1 cellular context compared by ENCODE assay signal in the genomic region with DNA sequence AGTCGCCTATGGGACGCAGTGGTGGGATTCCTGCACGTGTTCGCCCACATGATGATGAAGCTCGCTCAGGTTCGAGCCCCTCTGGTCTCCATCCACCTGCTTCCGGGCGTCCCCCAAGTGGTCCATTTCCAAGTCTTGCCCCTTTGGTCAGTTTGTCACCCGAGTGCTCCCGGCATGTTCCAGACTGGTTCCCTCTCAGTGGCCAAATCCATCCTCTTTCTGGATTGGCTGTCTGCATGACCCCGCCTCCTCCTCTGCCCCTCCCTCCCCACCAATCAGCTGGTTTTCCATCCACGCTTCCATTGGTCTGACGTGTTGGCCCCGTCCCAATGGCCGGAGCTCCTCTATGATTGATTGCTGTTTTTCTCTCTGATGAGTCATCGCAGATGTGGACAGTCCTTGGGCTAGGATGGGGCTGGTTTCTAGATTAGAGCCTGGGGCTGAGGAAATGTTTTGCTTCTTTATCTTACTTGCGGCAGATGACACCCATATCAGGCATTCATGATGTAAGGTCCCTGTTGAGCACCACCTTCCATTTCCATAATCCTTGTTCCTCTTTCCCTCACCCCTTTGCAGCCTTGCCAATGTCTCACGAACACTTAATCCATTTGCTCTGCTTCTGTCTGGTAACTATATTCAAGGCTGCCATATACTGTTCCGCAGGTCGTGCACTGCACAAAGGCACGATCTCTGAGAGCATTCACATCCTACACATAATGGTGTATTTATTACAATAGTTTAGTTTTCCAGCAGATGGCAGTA.
TF ChIP-seq lines count a peak whose summit lies in the region.

No MANE protein-coding gene starts in this region.

TF ChIP-seq in HEK293, 187 proteins besides CTCF, POLR2A, EP300 and RAD21 (continued from another document and continues in another):
- TF ChIP-seq, protein P1, sequence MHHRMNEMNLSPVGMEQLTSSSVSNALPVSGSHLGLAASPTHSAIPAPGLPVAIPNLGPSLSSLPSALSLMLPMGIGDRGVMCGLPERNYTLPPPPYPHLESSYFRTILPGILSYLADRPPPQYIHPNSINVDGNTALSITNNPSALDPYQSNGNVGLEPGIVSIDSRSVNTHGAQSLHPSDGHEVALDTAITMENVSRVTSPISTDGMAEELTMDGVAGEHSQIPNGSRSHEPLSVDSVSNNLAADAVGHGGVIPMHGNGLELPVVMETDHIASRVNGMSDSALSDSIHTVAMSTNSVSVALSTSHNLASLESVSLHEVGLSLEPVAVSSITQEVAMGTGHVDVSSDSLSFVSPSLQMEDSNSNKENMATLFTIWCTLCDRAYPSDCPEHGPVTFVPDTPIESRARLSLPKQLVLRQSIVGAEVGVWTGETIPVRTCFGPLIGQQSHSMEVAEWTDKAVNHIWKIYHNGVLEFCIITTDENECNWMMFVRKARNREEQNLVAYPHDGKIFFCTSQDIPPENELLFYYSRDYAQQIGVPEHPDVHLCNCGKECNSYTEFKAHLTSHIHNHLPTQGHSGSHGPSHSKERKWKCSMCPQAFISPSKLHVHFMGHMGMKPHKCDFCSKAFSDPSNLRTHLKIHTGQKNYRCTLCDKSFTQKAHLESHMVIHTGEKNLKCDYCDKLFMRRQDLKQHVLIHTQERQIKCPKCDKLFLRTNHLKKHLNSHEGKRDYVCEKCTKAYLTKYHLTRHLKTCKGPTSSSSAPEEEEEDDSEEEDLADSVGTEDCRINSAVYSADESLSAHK (tag by site-specific recombination; IDR thresholded peaks at IDR 0.05): peak; percentile 65
- peak; percentile 94 for TF ChIP-seq ZXDB (tag by site-specific recombination; IDR thresholded peaks at IDR 0.05)
- TF ChIP-seq ZNF837 (tag by site-specific recombination; IDR thresholded peaks at IDR 0.05): no peak
- peak; percentile 81 for TF ChIP-seq ZBTB21 (tag by site-specific recombination; IDR thresholded peaks at IDR 0.05)
- no peak for TF ChIP-seq WT1 (tag by site-specific recombination; IDR thresholded peaks at IDR 0.05)
- TF ChIP-seq ZNF670 (tag by site-specific recombination; IDR thresholded peaks at IDR 0.05; ENCODE audit: low read depth): no peak
- peak; percentile 42 for TF ChIP-seq YY1 (tag by site-specific recombination; IDR thresholded peaks at IDR 0.05)
- no peak for TF ChIP-seq SALL2 (tag by site-specific recombination; IDR thresholded peaks at IDR 0.05; ENCODE audit: borderline replicate concordance)
- no peak for TF ChIP-seq ZNF571 (tag by site-specific recombination; IDR thresholded peaks at IDR 0.05)
- TF ChIP-seq ZNF350 (tag by site-specific recombination; IDR thresholded peaks at IDR 0.05): no peak
- peak; percentile 88; the same call in 1 of the 2 replicates for TF ChIP-seq REPIN1 (tag by site-specific recombination; IDR thresholded peaks at IDR 0.05; ENCODE audit: low read depth)
- TF ChIP-seq ZBTB11 (tag by site-specific recombination; conservative IDR thresholded peaks at IDR 0.05; ENCODE audit: low read depth): no peak
- peak; percentile 96 for TF ChIP-seq ZBTB20 (tag by site-specific recombination; IDR thresholded peaks at IDR 0.05)
- TF ChIP-seq ZNF843 (tag by site-specific recombination; IDR thresholded peaks at IDR 0.05): no peak; the same call in none of the 2 replicates
- no peak for TF ChIP-seq ZNF624 (tag by site-specific recombination; IDR thresholded peaks at IDR 0.05)
- TF ChIP-seq ZFP69B (tag by site-specific recombination; IDR thresholded peaks at IDR 0.05): peak; percentile 89
- no peak for TF ChIP-seq ZNF311 (tag by site-specific recombination; IDR thresholded peaks at IDR 0.05; ENCODE audit: borderline replicate concordance)
- TF ChIP-seq ZNF518A (tag by site-specific recombination; conservative IDR thresholded peaks at IDR 0.05; ENCODE audit: low read depth): no peak; the same call in 1 of the 2 replicates
- TF ChIP-seq ZNF146 (tag by site-specific recombination; IDR thresholded peaks at IDR 0.05): no peak
- peak; percentile 79 for TF ChIP-seq SCRT2 (tag by site-specific recombination; IDR thresholded peaks at IDR 0.05)
- TF ChIP-seq PRDM1 (tag by site-specific recombination; IDR thresholded peaks at IDR 0.05): peak; percentile 20; the same call in 1 of the 2 replicates
- TF ChIP-seq, protein P2, sequence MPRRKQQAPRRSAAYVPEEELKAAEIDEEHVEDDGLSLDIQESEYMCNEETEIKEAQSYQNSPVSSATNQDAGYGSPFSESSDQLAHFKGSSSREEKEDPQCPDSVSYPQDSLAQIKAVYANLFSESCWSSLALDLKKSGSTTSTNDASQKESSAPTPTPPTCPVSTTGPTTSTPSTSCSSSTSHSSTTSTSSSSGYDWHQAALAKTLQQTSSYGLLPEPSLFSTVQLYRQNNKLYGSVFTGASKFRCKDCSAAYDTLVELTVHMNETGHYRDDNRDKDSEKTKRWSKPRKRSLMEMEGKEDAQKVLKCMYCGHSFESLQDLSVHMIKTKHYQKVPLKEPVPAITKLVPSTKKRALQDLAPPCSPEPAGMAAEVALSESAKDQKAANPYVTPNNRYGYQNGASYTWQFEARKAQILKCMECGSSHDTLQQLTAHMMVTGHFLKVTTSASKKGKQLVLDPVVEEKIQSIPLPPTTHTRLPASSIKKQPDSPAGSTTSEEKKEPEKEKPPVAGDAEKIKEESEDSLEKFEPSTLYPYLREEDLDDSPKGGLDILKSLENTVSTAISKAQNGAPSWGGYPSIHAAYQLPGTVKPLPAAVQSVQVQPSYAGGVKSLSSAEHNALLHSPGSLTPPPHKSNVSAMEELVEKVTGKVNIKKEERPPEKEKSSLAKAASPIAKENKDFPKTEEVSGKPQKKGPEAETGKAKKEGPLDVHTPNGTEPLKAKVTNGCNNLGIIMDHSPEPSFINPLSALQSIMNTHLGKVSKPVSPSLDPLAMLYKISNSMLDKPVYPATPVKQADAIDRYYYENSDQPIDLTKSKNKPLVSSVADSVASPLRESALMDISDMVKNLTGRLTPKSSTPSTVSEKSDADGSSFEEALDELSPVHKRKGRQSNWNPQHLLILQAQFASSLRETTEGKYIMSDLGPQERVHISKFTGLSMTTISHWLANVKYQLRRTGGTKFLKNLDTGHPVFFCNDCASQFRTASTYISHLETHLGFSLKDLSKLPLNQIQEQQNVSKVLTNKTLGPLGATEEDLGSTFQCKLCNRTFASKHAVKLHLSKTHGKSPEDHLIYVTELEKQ (tag by site-specific recombination; IDR thresholded peaks at IDR 0.05; ENCODE audit: borderline replicate concordance): peak; percentile 97
- TF ChIP-seq KLF9 (tag by site-specific recombination; IDR thresholded peaks at IDR 0.05; ENCODE audit: low read depth): peak; percentile 43
- peak; percentile 70 for TF ChIP-seq PRDM10 (tag by site-specific recombination; IDR thresholded peaks at IDR 0.05)
- peak; percentile 22; the same call in 1 of the 2 replicates for TF ChIP-seq ZSCAN18 (tag by site-specific recombination; IDR thresholded peaks at IDR 0.05)
- peak; percentile 91; the same call in 1 of the 2 replicates for TF ChIP-seq ZNF785 (tag by site-specific recombination; IDR thresholded peaks at IDR 0.05)
- peak; percentile 97 for TF ChIP-seq ZNF362 (tag by site-specific recombination; IDR thresholded peaks at IDR 0.05)
- TF ChIP-seq BCL11A (tag by site-specific recombination; IDR thresholded peaks at IDR 0.05; ENCODE audit: low read depth): peak; percentile 99
- TF ChIP-seq ZNF23 (tag by site-specific recombination; IDR thresholded peaks at IDR 0.05; ENCODE audit: borderline replicate concordance): peak; percentile 75; the same call in 1 of the 2 replicates
- TF ChIP-seq ZNF629 (tag by site-specific recombination; IDR thresholded peaks at IDR 0.05): peak; percentile 93
- TF ChIP-seq ZNF157 (tag by site-specific recombination; IDR thresholded peaks at IDR 0.05): no peak
- peak; percentile 47; the same call in 1 of the 2 replicates for TF ChIP-seq BCL11B (tag by site-specific recombination; IDR thresholded peaks at IDR 0.05; ENCODE audit: low read depth)
